ENCODE assay signal across 23 cellular contexts in the genomic region with DNA sequence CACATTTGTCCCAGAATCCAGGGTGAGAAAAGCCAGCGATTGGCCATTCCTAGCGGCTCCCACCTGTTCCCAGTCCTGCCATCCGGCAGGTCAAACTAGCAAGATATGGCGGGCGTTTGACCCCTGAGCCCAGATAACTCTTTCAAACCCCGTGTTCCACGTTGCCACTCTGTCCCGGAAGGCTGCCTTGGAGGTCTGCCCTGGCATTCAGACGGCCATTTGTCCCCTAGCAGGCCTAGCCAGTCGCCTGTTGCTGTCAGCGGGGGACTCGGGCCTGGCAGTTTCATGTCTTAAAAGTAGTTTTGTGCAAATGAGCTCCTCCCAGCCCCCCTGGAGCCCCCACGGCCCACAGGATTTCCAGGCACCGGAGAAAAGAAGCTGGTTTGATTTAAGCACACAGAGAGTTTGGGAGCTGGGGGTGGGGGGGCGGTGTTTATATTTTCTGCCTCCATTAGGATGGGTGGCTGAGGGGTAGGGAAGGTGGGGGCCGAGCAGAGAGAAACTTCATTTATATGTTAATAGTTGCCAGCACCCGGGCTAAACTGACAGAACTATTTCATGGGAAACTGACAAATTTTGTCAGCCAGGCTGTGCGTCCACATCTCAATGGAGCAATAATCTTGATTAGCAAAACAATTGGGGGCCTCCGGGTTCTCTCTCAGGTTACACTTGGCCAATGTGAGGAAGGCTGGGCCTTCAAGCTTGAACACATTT.
DNase-seq lines count a peak whose midpoint lies in the region; ATAC-seq, FAIRE-seq and TF ChIP-seq lines count a peak whose summit lies in the region.
"Had no signal": no experiment of that assay in that cellular context is flagged by ENCODE, and none has a peak within 500 bp of the region (broad histone marks: within the 10 kb centered on the region; RNA-seq: fewer than 3 reads in every experiment).

No MANE protein-coding gene starts in this region.

- no peaks in the 10 kb centered on the region for H3K9me2 ChIP-seq in GM23248 (ENCODE audit: insufficient read depth)

- H2AFZ ChIP-seq in GM23248, result peak overlapping the region; percentile 63; the same call in 1 of the 2 replicates
- peak overlapping the region; percentile 68 for H2AFZ ChIP-seq in astrocyte (ENCODE audit: low read depth, low read length)
- H2AFZ ChIP-seq in osteoblast (ENCODE audit: low read length), result no peak overlapping the region
- H2AFZ ChIP-seq: parathyroid adenoma had no signal

- no peak for FAIRE-seq in astrocyte (lab: Jason Lieb, UNC)
- FAIRE-seq: RCC 7860 had no signal

- no peak overlapping the region for H3K4me3 Mint-ChIP-seq in astrocyte (ENCODE audit: unreplicated experiment)
- H3K4me3 Mint-ChIP-seq: activated CD4-positive, alpha-beta memory T cell treated with anti-CD3 and anti-CD28 coated beads for 36 hours; CD4-positive, CD25-positive, alpha-beta regulatory T cell; central memory CD8-positive, alpha-beta T cell; stimulated activated memory B cell treated with anti-CD40 and anti-IgM and Interleukin-4, amounts not matched to agents 10 μg/mL and 1 μg/mL and 100 μg/mL, for 72 hours; T-helper 17 cell had no signal

- peak overlapping the region; percentile 59 for H3K9ac ChIP-seq in GM23248
- peak overlapping the region; percentile 82 for H3K9ac ChIP-seq in astrocyte (ENCODE audit: low read length)
- H3K9ac ChIP-seq in iPS-20b (ENCODE audit: low read depth, low read length), result peak overlapping the region; percentile 42
- H3K9ac ChIP-seq: parathyroid adenoma had no signal

- no peaks in the 10 kb centered on the region for H4K20me1 ChIP-seq in GM23248 (ENCODE audit: insufficient read depth)
- no peaks in the 10 kb centered on the region for H4K20me1 ChIP-seq in astrocyte (ENCODE audit: insufficient read depth, low read length)
- H4K20me1 ChIP-seq in osteoblast (ENCODE audit: insufficient read depth, low read length), result no peaks in the 10 kb centered on the region

- H3K4me1 ChIP-seq in GM23248 (ENCODE audit: insufficient read depth) (peaks cover 19% of the 10 kb centered on the region), astrocyte (ENCODE audit: insufficient read depth, low read length) (peaks cover 19% of the 10 kb centered on the region), iPS-20b (ENCODE audit: insufficient read depth, low read length) (peaks cover 33% of the 10 kb centered on the region; the same call in 1 of the 2 replicates), osteoblast (ENCODE audit: insufficient read depth, low read length) (peaks cover 9% of the 10 kb centered on the region)
- H3K4me1 ChIP-seq: gastroesophageal sphincter, parathyroid adenoma, sigmoid colon had no signal

- ATAC-seq in GM19035 (IDR thresholded peaks at IDR 0.05; ENCODE audit: unreplicated experiment) (no peak), SK-N-SH treated with all-trans-retinoic acid at 6 μM for 48 hours (no peak), HG03280 (IDR thresholded peaks at IDR 0.05; ENCODE audit: unreplicated experiment) (no peak)
- ATAC-seq: stimulated activated memory B cell treated with anti-CD40 and anti-IgM and Interleukin-4, amounts not matched to agents 10 μg/mL and 1 μg/mL and 100 μg/mL, for 72 hours; T-helper 17 cell had no signal

- no peak overlapping the region for H3K27ac Mint-ChIP-seq in astrocyte (ENCODE audit: unreplicated experiment)
- H3K27ac Mint-ChIP-seq: activated CD4-positive, alpha-beta memory T cell treated with anti-CD3 and anti-CD28 coated beads for 36 hours; CD4-positive, CD25-positive, alpha-beta regulatory T cell; stimulated activated memory B cell treated with anti-CD40 and anti-IgM and Interleukin-4, amounts not matched to agents 10 μg/mL and 1 μg/mL and 100 μg/mL, for 72 hours; T-helper 17 cell had no signal

- no peaks in the 10 kb centered on the region for H3K36me3 Mint-ChIP-seq in astrocyte (ENCODE audit: low read depth, unreplicated experiment)
- H3K36me3 Mint-ChIP-seq: activated CD4-positive, alpha-beta memory T cell treated with anti-CD3 and anti-CD28 coated beads for 36 hours; CD4-positive, CD25-positive, alpha-beta regulatory T cell; stimulated activated memory B cell treated with anti-CD40 and anti-IgM and Interleukin-4, amounts not matched to agents 10 μg/mL and 1 μg/mL and 100 μg/mL, for 72 hours had no signal

- peaks cover 8% of the 10 kb centered on the region for H3K9me3 Mint-ChIP-seq in astrocyte (ENCODE audit: unreplicated experiment)
- H3K9me3 Mint-ChIP-seq: activated CD4-positive, alpha-beta memory T cell treated with anti-CD3 and anti-CD28 coated beads for 36 hours had no signal

- peak overlapping the region; percentile 49 for H3K4me2 ChIP-seq in GM23248 (ENCODE audit: unreplicated experiment)
- H3K4me2 ChIP-seq in astrocyte (ENCODE audit: low read length), result peak overlapping the region; percentile 75
- peak overlapping the region; percentile 44 for H3K4me2 ChIP-seq in osteoblast (ENCODE audit: insufficient read depth, low read length)

- in situ Hi-C loops in GM23248 (cut with MboI), result no loop called here

- peaks cover 2% of the 10 kb centered on the region for H3K4me1 Mint-ChIP-seq in astrocyte (ENCODE audit: low read depth, unreplicated experiment)
- H3K4me1 Mint-ChIP-seq: CD4-positive, CD25-positive, alpha-beta regulatory T cell; central memory CD8-positive, alpha-beta T cell; stimulated activated memory B cell treated with anti-CD40 and anti-IgM and Interleukin-4, amounts not matched to agents 10 μg/mL and 1 μg/mL and 100 μg/mL, for 72 hours; T-helper 17 cell had no signal

- H3K27ac ChIP-seq in GM23248 (peak overlapping the region; percentile 88), astrocyte (ENCODE audit: low read depth, low read length) (peak overlapping the region; percentile 95), iPS-20b (ENCODE audit: low read length) (peak overlapping the region; percentile 69), osteoblast (ENCODE audit: low read depth, low read length) (no peak overlapping the region)
- H3K27ac ChIP-seq: gastroesophageal sphincter, parathyroid adenoma, sigmoid colon had no signal

- no peaks in the 10 kb centered on the region for H3K27me3 Mint-ChIP-seq in astrocyte (ENCODE audit: low read depth, unreplicated experiment)
- H3K27me3 Mint-ChIP-seq: activated CD4-positive, alpha-beta memory T cell treated with anti-CD3 and anti-CD28 coated beads for 36 hours; CD4-positive, CD25-positive, alpha-beta regulatory T cell; central memory CD8-positive, alpha-beta T cell; stimulated activated memory B cell treated with anti-CD40 and anti-IgM and Interleukin-4, amounts not matched to agents 10 μg/mL and 1 μg/mL and 100 μg/mL, for 72 hours; T-helper 17 cell had no signal

- WGBS in GM23248 (ENCODE audit: low coverage in 1 of 2, low lambda C conversion rate in 2 of 2, missing lambda C conversion rate in 2 of 2), 2 experiments, result 53% methylated on average over 19 of the region's 19 CpGs

- TF ChIP-seq CTCF in astrocyte (IDR thresholded peaks at IDR 0.05; ENCODE audit: insufficient read depth, low read depth, low read length) (no peak), osteoblast (IDR thresholded peaks at IDR 0.05; ENCODE audit: extremely low read depth, low read depth, low read length) (no peak)

- H3K27me3 ChIP-seq in GM23248 (replicated peaks; ENCODE audit: insufficient read depth) (no peaks in the 10 kb centered on the region), astrocyte (ENCODE audit: insufficient read depth, low read length) (no peaks in the 10 kb centered on the region), iPS-20b (ENCODE audit: insufficient read depth, low read length) (no peaks in the 10 kb centered on the region), osteoblast (ENCODE audit: insufficient read depth, low read length) (no peaks in the 10 kb centered on the region)

- peaks cover 12% of the 10 kb centered on the region for H3F3A ChIP-seq in GM23248 (ENCODE audit: insufficient read depth)

- no peaks in the 10 kb centered on the region for H3K9me3 ChIP-seq in GM23248 (ENCODE audit: low read depth)
- peaks cover 3% of the 10 kb centered on the region for H3K9me3 ChIP-seq in astrocyte (ENCODE audit: insufficient read depth, low read depth, low read length)
- H3K9me3 ChIP-seq in iPS-20b (ENCODE audit: insufficient read depth, low read depth, low read length), result peaks cover 4% of the 10 kb centered on the region; the same call in 1 of the 2 replicates
- no peaks in the 10 kb centered on the region for H3K9me3 ChIP-seq in osteoblast (ENCODE audit: low read depth, low read length)

- DNase-seq in GM23248 (no peak), astrocyte (ENCODE audit: low read depth) (no peak), osteoblast (ENCODE audit: insufficient read length, low spot score, missing footprints) (peak; percentile 1), HuH-7 (ENCODE audit: low spot score) (no peak)
- DNase-seq: activated CD4-positive, alpha-beta memory T cell treated with anti-CD3 and anti-CD28 coated beads for 36 hours; activated gamma-delta T cell; activated T-cell treated with anti-CD3 and anti-CD28 coated beads for 4 hours; CD4-positive, CD25-positive, alpha-beta regulatory T cell; DMS 273 treated with DMSO at 0.1 percent for 48 hours; effector CD4-positive, alpha-beta T cell; GDM1; NCI-H1105; sigmoid colon; T-helper 17 cell had no signal

- H3K4me3 ChIP-seq in GM23248, result peak overlapping the region; percentile 31; the same call in 1 of the 2 replicates
- no peak overlapping the region for H3K4me3 ChIP-seq in astrocyte (ENCODE audit: insufficient read depth, low read depth, low read length)
- peak overlapping the region; percentile 41; the same call in 1 of the 2 replicates for H3K4me3 ChIP-seq in iPS-20b (ENCODE audit: low read length)
- no peak overlapping the region for H3K4me3 ChIP-seq in osteoblast (ENCODE audit: insufficient read depth, low read length)
- H3K4me3 ChIP-seq: gastroesophageal sphincter, sigmoid colon had no signal

- H3K79me2 ChIP-seq in GM23248 (ENCODE audit: insufficient read depth) (no peaks in the 10 kb centered on the region), astrocyte (ENCODE audit: insufficient read depth, low read length) (no peaks in the 10 kb centered on the region), osteoblast (ENCODE audit: insufficient read depth, low read length) (no peaks in the 10 kb centered on the region)
- H3K79me2 ChIP-seq: parathyroid adenoma had no signal

- H3K36me3 ChIP-seq in GM23248 (ENCODE audit: low read depth), result no peaks in the 10 kb centered on the region
- H3K36me3 ChIP-seq in astrocyte (ENCODE audit: insufficient read depth, low read length), result no peaks in the 10 kb centered on the region
- no peaks in the 10 kb centered on the region for H3K36me3 ChIP-seq in iPS-20b (ENCODE audit: insufficient read depth, low read depth, low read length)
- H3K36me3 ChIP-seq in osteoblast (ENCODE audit: insufficient read depth, low read length), result no peaks in the 10 kb centered on the region
- H3K36me3 ChIP-seq: gastroesophageal sphincter, sigmoid colon had no signal

Comparison
In these comparisons a context has a peak if more than half of its experiments do, and no peak if none do; other contexts are left out.
1. H3K4me3 ChIP-seq: peak in GM23248 (single experiment) and iPS-20b (single experiment); none in astrocyte (single experiment) and osteoblast (single experiment).
2. Peak in every context shown above with its lines, with median percentiles within 50 percentile points of each other: H3K4me2 ChIP-seq and H3K9ac ChIP-seq.